Comparison of ENCODE assay signal across 1 cellular context in the genomic region with DNA sequence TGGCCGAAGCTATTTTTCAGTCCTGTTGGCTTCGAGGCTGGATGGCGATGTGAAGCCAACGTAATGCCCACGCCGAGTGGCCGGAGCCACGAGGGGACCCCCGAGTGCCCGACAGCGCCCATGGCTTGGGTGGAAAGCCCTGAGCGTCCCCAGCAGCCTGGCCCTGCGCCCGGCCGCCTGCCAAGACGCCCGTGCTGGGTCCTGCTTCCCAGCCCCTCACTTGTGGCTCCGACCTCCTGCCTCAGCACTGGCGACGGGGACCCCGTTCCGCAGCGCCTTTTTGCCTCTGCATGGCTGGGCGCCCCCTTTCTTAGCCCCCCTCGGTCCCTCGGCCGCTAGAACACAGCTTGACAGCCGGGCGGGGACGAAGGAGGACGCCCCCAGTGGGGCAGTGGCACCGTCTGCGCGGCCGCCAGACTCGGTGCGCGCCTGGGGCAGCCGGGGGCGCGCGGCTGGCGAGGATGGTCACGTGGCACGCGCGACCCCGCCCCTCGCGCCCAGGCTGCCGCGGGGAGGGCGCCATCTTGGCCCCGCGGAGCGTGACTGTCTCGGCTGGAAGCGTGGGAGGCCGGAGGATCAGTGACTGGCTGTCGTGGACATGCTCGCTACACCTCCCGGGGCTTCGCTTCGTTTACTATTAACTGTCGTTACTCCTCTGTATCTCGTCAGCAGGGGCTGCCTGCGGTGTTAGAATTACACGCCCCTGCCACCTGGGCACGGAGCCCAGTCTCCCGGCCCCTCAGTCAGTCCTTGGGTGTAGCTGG.
TF ChIP-seq lines count a peak whose summit lies in the region.

No MANE protein-coding gene starts in this region.

TF ChIP-seq in HepG2, 621 proteins besides CTCF, POLR2A, EP300 and RAD21 (continued from another document and continues in another):
- TF ChIP-seq ZNF800 (CRISPR knock-in tag; IDR thresholded peaks at IDR 0.05) (peak; percentile 76; the same call in 1 of the 2 replicates), ZZZ3 (CRISPR knock-in tag; IDR thresholded peaks at IDR 0.05; ENCODE audit: borderline replicate concordance) (no peak), ZNF749 (CRISPR knock-in tag; IDR thresholded peaks at IDR 0.05; ENCODE audit: borderline replicate concordance) (0 out of 2 replicates have a peak, but pooled peaks have one; percentile 35), HINFP (CRISPR knock-in tag; IDR thresholded peaks at IDR 0.05; ENCODE audit: low read depth) (peak; percentile 55; the same call in 1 of the 2 replicates), HIC2 (CRISPR knock-in tag; IDR thresholded peaks at IDR 0.05; ENCODE audit: low read depth) (peak; percentile 37; the same call in 1 of the 2 replicates), ZNF430 (CRISPR knock-in tag; IDR thresholded peaks at IDR 0.05) (peak; percentile 72), ARID4A (CRISPR knock-in tag; IDR thresholded peaks at IDR 0.05; ENCODE audit: borderline replicate concordance) (peak; percentile 61; the same call in 1 of the 2 replicates), CCDC6 (CRISPR knock-in tag; IDR thresholded peaks at IDR 0.05) (peak; percentile 84; the same call in 1 of the 2 replicates), POLR2G (IDR thresholded peaks at IDR 0.05; ENCODE audit: low read depth, low read length) (peak; percentile 66), NONO (IDR thresholded peaks at IDR 0.05) (no peak), NONO (CRISPR knock-in tag; conservative IDR thresholded peaks at IDR 0.05) (0 out of 2 replicates have a peak, but pooled peaks have one; percentile 31), SP1 (IDR thresholded peaks at IDR 0.05) (no peak), SP1 (CRISPR knock-in tag; IDR thresholded peaks at IDR 0.05) (peak; percentile 69; the same call in 1 of the 2 replicates), MYC (CRISPR knock-in tag; IDR thresholded peaks at IDR 0.05; ENCODE audit: borderline replicate concordance) (peak; percentile 75; the same call in 1 of the 2 replicates), FOXC1 (CRISPR knock-in tag; IDR thresholded peaks at IDR 0.05; ENCODE audit: borderline replicate concordance) (peak; percentile 3; the same call in 1 of the 2 replicates), ZNF773 (CRISPR knock-in tag; IDR thresholded peaks at IDR 0.05; ENCODE audit: borderline replicate concordance) (peak; percentile 64; the same call in 1 of the 2 replicates), ZNF333 (CRISPR knock-in tag; IDR thresholded peaks at IDR 0.05; ENCODE audit: borderline replicate concordance) (peak; percentile 37; the same call in 1 of the 2 replicates), ZNF446 (CRISPR knock-in tag; IDR thresholded peaks at IDR 0.05) (peak; percentile 15; the same call in 1 of the 2 replicates), ZSCAN20 (CRISPR knock-in tag; IDR thresholded peaks at IDR 0.05; ENCODE audit: borderline replicate concordance) (no peak), TFDP2 (CRISPR knock-in tag; IDR thresholded peaks at IDR 0.05) (0 out of 2 replicates have a peak, but pooled peaks have one; percentile 24), KDM5A (IDR thresholded peaks at IDR 0.05; ENCODE audit: borderline replicate concordance, low read length) (no peak), MXD3 (CRISPR knock-in tag; IDR thresholded peaks at IDR 0.05) (peak; percentile 1; the same call in 1 of the 2 replicates), ZFY (CRISPR knock-in tag; IDR thresholded peaks at IDR 0.05) (peak; percentile 58), NR2C2 (CRISPR knock-in tag; IDR thresholded peaks at IDR 0.05; ENCODE audit: borderline replicate concordance) (peak; percentile 34), SP4 (CRISPR knock-in tag; IDR thresholded peaks at IDR 0.05) (peak; percentile 70; the same call in 1 of the 2 replicates), XBP1 (CRISPR knock-in tag; IDR thresholded peaks at IDR 0.05) (no peak)
- TF ChIP-seq, protein P1, sequence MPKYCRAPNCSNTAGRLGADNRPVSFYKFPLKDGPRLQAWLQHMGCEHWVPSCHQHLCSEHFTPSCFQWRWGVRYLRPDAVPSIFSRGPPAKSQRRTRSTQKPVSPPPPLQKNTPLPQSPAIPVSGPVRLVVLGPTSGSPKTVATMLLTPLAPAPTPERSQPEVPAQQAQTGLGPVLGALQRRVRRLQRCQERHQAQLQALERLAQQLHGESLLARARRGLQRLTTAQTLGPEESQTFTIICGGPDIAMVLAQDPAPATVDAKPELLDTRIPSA (CRISPR knock-in tag; IDR thresholded peaks at IDR 0.05; ENCODE audit: borderline replicate concordance), result peak; percentile 72; the same call in 1 of the 2 replicates
- TF ChIP-seq, protein P2, sequence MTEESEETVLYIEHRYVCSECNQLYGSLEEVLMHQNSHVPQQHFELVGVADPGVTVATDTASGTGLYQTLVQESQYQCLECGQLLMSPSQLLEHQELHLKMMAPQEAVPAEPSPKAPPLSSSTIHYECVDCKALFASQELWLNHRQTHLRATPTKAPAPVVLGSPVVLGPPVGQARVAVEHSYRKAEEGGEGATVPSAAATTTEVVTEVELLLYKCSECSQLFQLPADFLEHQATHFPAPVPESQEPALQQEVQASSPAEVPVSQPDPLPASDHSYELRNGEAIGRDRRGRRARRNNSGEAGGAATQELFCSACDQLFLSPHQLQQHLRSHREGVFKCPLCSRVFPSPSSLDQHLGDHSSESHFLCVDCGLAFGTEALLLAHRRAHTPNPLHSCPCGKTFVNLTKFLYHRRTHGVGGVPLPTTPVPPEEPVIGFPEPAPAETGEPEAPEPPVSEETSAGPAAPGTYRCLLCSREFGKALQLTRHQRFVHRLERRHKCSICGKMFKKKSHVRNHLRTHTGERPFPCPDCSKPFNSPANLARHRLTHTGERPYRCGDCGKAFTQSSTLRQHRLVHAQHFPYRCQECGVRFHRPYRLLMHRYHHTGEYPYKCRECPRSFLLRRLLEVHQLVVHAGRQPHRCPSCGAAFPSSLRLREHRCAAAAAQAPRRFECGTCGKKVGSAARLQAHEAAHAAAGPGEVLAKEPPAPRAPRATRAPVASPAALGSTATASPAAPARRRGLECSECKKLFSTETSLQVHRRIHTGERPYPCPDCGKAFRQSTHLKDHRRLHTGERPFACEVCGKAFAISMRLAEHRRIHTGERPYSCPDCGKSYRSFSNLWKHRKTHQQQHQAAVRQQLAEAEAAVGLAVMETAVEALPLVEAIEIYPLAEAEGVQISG (CRISPR knock-in tag; IDR thresholded peaks at IDR 0.05), result peak; percentile 47; the same call in 1 of the 2 replicates
- TF ChIP-seq, protein P3, sequence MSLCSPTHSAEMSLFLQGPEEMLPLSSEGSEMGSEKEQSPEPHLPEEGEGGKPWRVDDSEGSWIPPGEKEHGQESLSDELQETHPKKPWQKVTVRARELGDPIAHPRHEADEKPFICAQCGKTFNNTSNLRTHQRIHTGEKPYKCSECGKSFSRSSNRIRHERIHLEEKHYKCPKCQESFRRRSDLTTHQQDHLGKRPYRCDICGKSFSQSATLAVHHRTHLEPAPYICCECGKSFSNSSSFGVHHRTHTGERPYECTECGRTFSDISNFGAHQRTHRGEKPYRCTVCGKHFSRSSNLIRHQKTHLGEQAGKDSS (CRISPR knock-in tag; IDR thresholded peaks at IDR 0.05; ENCODE audit: borderline replicate concordance, low read depth), result peak; percentile 68; the same call in 1 of the 2 replicates
- TF ChIP-seq, protein P4, sequence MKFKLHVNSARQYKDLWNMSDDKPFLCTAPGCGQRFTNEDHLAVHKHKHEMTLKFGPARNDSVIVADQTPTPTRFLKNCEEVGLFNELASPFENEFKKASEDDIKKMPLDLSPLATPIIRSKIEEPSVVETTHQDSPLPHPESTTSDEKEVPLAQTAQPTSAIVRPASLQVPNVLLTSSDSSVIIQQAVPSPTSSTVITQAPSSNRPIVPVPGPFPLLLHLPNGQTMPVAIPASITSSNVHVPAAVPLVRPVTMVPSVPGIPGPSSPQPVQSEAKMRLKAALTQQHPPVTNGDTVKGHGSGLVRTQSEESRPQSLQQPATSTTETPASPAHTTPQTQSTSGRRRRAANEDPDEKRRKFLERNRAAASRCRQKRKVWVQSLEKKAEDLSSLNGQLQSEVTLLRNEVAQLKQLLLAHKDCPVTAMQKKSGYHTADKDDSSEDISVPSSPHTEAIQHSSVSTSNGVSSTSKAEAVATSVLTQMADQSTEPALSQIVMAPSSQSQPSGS (CRISPR knock-in tag; IDR thresholded peaks at IDR 0.05), result no peak
- TF ChIP-seq, protein P5, sequence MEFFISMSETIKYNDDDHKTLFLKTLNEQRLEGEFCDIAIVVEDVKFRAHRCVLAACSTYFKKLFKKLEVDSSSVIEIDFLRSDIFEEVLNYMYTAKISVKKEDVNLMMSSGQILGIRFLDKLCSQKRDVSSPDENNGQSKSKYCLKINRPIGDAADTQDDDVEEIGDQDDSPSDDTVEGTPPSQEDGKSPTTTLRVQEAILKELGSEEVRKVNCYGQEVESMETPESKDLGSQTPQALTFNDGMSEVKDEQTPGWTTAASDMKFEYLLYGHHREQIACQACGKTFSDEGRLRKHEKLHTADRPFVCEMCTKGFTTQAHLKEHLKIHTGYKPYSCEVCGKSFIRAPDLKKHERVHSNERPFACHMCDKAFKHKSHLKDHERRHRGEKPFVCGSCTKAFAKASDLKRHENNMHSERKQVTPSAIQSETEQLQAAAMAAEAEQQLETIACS (CRISPR knock-in tag; IDR thresholded peaks at IDR 0.05), result peak; percentile 86
- TF ChIP-seq, protein P6, sequence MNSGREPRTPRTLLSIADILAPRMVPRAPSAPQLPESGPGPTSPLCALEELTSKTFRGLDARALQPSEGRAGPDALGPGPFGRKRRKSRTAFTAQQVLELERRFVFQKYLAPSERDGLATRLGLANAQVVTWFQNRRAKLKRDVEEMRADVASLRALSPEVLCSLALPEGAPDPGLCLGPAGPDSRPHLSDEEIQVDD (CRISPR knock-in tag; IDR thresholded peaks at IDR 0.05; ENCODE audit: borderline replicate concordance), result peak; percentile 78; the same call in 1 of the 2 replicates
